In the genomic region with DNA sequence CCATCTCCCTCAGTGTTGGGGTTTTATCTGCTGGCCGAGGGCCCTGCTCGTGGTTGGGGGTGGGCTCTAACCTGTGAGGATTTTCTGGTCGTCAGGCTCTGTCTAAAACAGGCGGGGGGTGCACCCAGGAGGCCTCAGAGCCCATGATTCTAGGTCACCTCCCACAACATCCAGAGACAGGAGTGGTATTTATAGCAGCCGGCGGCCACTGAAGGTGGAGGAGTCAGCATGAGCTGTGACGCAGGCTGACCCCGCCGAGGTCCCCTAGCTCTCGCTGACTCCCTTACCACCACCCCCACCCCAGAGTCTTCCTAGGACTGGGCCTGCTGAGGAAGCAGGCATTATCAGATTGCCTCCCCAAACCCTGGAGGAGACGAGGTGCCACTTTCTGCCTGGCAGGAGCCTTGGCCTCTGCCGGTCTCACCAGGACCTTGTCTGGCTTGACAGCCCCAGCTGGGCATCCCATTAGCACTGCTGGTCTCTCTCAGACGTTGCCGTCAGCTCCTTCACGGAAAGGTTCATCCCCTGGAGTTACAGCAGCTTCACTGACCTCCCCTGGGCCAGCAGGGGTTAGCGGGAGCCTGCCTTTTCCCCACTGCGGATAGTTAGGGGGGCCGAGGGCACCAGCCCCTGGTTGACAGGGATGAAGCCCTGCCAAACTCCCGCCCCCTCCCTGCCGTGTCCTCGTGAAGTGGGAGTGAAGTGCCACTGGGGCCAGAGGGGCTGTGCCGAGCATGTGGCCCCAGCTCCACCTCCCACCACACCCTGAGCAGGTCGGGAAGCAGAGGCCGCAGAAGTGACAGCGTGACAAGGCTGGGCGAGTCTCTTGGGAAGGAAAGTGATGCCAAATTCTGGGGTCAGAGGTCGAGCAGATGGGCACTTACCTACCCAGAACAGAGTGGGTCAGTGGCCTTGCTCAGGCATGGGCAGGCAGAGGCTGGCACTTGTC, we compare ENCODE assay signal across 1 cellular context.
TF ChIP-seq lines count a peak whose summit lies in the region.

No MANE protein-coding gene starts in this region.

TF ChIP-seq in HEK293T, 16 proteins besides CTCF, POLR2A, EP300 and RAD21 (continued from another document):
- TF ChIP-seq, protein P1, sequence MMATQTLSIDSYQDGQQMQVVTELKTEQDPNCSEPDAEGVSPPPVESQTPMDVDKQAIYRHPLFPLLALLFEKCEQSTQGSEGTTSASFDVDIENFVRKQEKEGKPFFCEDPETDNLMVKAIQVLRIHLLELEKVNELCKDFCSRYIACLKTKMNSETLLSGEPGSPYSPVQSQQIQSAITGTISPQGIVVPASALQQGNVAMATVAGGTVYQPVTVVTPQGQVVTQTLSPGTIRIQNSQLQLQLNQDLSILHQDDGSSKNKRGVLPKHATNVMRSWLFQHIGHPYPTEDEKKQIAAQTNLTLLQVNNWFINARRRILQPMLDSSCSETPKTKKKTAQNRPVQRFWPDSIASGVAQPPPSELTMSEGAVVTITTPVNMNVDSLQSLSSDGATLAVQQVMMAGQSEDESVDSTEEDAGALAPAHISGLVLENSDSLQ (IDR thresholded peaks at IDR 0.05), result no peak
- TF ChIP-seq L3MBTL2 (conservative IDR thresholded peaks at IDR 0.05), result no peak
- no peak for TF ChIP-seq SP1 (IDR thresholded peaks at IDR 0.05)
- no peak for TF ChIP-seq LEF1 (IDR thresholded peaks at IDR 0.05; ENCODE audit: borderline replicate concordance)
- no peak for TF ChIP-seq CTBP1 (IDR thresholded peaks at IDR 0.05; ENCODE audit: borderline replicate concordance)
- TF ChIP-seq TARDBP (IDR thresholded peaks at IDR 0.05), result no peak
- no peak for TF ChIP-seq ELF4 (IDR thresholded peaks at IDR 0.05)
- TF ChIP-seq FOXM1 (IDR thresholded peaks at IDR 0.05; ENCODE audit: borderline replicate concordance), result no peak
- TF ChIP-seq SUZ12 (IDR thresholded peaks at IDR 0.05), result no peak
